8 cellular contexts compared by ENCODE assay signal in the genomic region with DNA sequence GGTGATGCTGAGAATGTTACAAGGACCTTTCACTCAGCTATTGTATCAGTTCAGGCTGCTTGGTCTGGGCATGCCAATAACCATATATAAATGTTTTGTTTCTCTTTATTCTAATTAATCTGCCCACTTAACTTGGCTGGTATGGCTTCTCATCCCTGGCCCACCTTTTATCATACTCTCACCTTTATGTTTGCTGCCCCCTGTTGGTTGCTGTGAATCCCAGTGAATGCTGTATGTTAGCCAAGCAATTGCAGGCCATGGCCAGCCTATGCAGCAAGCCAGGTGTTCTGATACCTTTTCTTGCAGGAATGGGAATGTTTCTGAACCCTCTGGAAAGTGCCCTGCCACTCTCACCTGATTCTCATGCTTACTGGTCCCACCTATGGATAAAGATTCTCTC. TPM values are rescaled to one million over a fixed set of nuclear protein-coding genes. Genes with fewer than 3 reads are reported as not detected.
DNase-seq lines count a peak whose midpoint lies in the region; ATAC-seq and TF ChIP-seq lines count a peak whose summit lies in the region.

No MANE protein-coding gene starts in this region.

- TF ChIP-seq POLR2A in erythroblast (IDR thresholded peaks at IDR 0.05; ENCODE audit: low read length) (no peak), uterus (IDR thresholded peaks at IDR 0.05) (no peak), suprapubic skin (IDR thresholded peaks at IDR 0.05) (no peak)

- H3K4me1 ChIP-seq in uterus (no peaks in the 10 kb centered on the region), suprapubic skin (no peaks in the 10 kb centered on the region)

- no peak for ATAC-seq in GM18498 (IDR thresholded peaks at IDR 0.05; ENCODE audit: unreplicated experiment)

- H3K27ac ChIP-seq in uterus (no peak overlapping the region), suprapubic skin (no peak overlapping the region)

- DNase-seq in A172 (ENCODE audit: low spot score) (peak; percentile 8), ELF-1 (ENCODE audit: low read depth, low spot score) (peak; percentile 30), NCI-H510A treated with DMSO at 0.1 percent for 48 hours (lab: John Stamatoyannopoulos, UW) (peak; percentile 59), erythroblast (lab: John Stamatoyannopoulos, UW) (peak; percentile 16 to 40), uterus (no peak), KG1 (lab: John Stamatoyannopoulos, UW) (no peak), suprapubic skin (ENCODE audit: low spot score in 2 of 2) (no peak)

- TF ChIP-seq CTCF in uterus (IDR thresholded peaks at IDR 0.05) (no peak), suprapubic skin (IDR thresholded peaks at IDR 0.05) (no peak)

- H3K4me3 ChIP-seq in uterus = no peak overlapping the region
- no peak overlapping the region for H3K4me3 ChIP-seq in suprapubic skin

- H3K9me3 ChIP-seq in uterus (no peaks in the 10 kb centered on the region), suprapubic skin (no peaks in the 10 kb centered on the region)

- H3K36me3 ChIP-seq in uterus = no peaks in the 10 kb centered on the region
- H3K36me3 ChIP-seq in suprapubic skin = no peaks in the 10 kb centered on the region

- no peak for TF ChIP-seq EP300 in suprapubic skin (IDR thresholded peaks at IDR 0.05)

- H3K27me3 ChIP-seq in uterus (no peaks in the 10 kb centered on the region), suprapubic skin (no peaks in the 10 kb centered on the region)

- intact Hi-C loops in uterus (cut with DNase I; ENCODE audit: low total_unique reads) = no loop called here

RNA-seq across cellular contexts. Expression of gene PCSK2, which starts 54.6 kb away (rescaled TPM):
- not detected in 2 replicates for total RNA-seq in A172 (2014; rRNA removed; shearing (Covaris generic))
- total RNA-seq in uterus (1 to 10 TPM in 1 of 4 donors, under 1 TPM in 1, not detected in 2; 0.37 to 1.6 TPM), suprapubic skin (10 to 100 TPM in 2 of 4 donors, 1 to 10 TPM in 2; 5.2 to 23.1 (median 12.9) TPM)

Comparison
In these comparisons a context has a peak if more than half of its experiments do, and no peak if none do; other contexts are left out.
1. DNase-seq: peak in A172 (single experiment), ELF-1 (single experiment), NCI-H510A treated with DMSO at 0.1 percent for 48 hours (single experiment) and erythroblast (2 of 2); none in uterus (0 of 2), KG1 (single experiment) and suprapubic skin (0 of 2).